ENCODE assay signal across 8 cellular contexts in genomic region chr12:15590180-15590826, GRCh38.
DNase-seq lines count a peak whose midpoint lies in the region; ATAC-seq and TF ChIP-seq lines count a peak whose summit lies in the region.

No MANE protein-coding gene starts in this region.

- H3K4me1 Mint-ChIP-seq in Calu3 (ENCODE audit: low read depth, unreplicated experiment) = peaks cover 21% of the 10 kb centered on the region
- peaks cover 10% of the 10 kb centered on the region for H3K4me1 Mint-ChIP-seq in stimulated activated naive CD8-positive, alpha-beta T cell treated with anti-CD3 and anti-CD28 coated beads, Interleukin-15, amount 100 ng/mL, for 72 hours

- no peaks in the 10 kb centered on the region for H3K9me3 Mint-ChIP-seq in Calu3 (ENCODE audit: low read depth, unreplicated experiment)
- no peaks in the 10 kb centered on the region for H3K9me3 Mint-ChIP-seq in stimulated activated naive CD8-positive, alpha-beta T cell treated with anti-CD3 and anti-CD28 coated beads, Interleukin-15, amount 100 ng/mL, for 72 hours

- peak overlapping the region; percentile 80 for H3K4me3 Mint-ChIP-seq in Calu3 (ENCODE audit: low read depth, unreplicated experiment)
- H3K4me3 Mint-ChIP-seq in stimulated activated naive CD8-positive, alpha-beta T cell treated with anti-CD3 and anti-CD28 coated beads, Interleukin-15, amount 100 ng/mL, for 72 hours = peak overlapping the region; percentile 82 to 92

- intact Hi-C loops in Calu3 (cut with micrococcal nuclease; ENCODE audit: unreplicated experiment) = loop anchor here (1.0 to 5.0 kb wide), 4 partner anchors 38 to 266 kb away; partner anchors contain the start of gene EPS8

- TF ChIP-seq CTCF in Calu3 (IDR thresholded peaks at IDR 0.05; ENCODE audit: unreplicated experiment) = peak; percentile 78
- peak; percentile 62 for TF ChIP-seq CTCF in HL-60 (IDR thresholded peaks at IDR 0.05; ENCODE audit: insufficient read depth, low read length)
- peak; percentile 92 for TF ChIP-seq CTCF in epithelial cell of esophagus (IDR thresholded peaks at IDR 0.05; ENCODE audit: insufficient read depth, low read depth, low read length, missing control alignments)

- BruUV-seq in Calu3 (replicated peaks; lab: Mats Ljungman, UMichigan) = no TSS peak

- peak overlapping the region; percentile 83 for H3K27ac Mint-ChIP-seq in Calu3 (ENCODE audit: unreplicated experiment)
- H3K27ac Mint-ChIP-seq in stimulated activated naive CD8-positive, alpha-beta T cell treated with anti-CD3 and anti-CD28 coated beads, Interleukin-15, amount 100 ng/mL, for 72 hours = peak overlapping the region; percentile 29 to 92

- peaks cover 8% of the 10 kb centered on the region for H3K27me3 ChIP-seq in HL-60 (ENCODE audit: insufficient read depth, poor library complexity, severe bottlenecking)

- H3K36me3 Mint-ChIP-seq in Calu3 (ENCODE audit: insufficient read depth, unreplicated experiment) = peaks cover 5% of the 10 kb centered on the region

- no peaks in the 10 kb centered on the region for H3K27me3 Mint-ChIP-seq in Calu3 (ENCODE audit: unreplicated experiment)
- peaks cover 7% of the 10 kb centered on the region for H3K27me3 Mint-ChIP-seq in stimulated activated naive CD8-positive, alpha-beta T cell treated with anti-CD3 and anti-CD28 coated beads, Interleukin-15, amount 100 ng/mL, for 72 hours

- ATAC-seq in GM21381 (IDR thresholded peaks at IDR 0.05; ENCODE audit: unreplicated experiment) = peak; percentile 96
- peak; percentile 91 for ATAC-seq in stimulated activated naive CD8-positive, alpha-beta T cell treated with anti-CD3 and anti-CD28 coated beads, Interleukin-15, amount 100 ng/mL, for 72 hours

- H3K4me3 ChIP-seq in HL-60 (replicated peaks; ENCODE audit: insufficient read depth, low read length) (no peak overlapping the region; the same call in 1 of the 2 replicates), epithelial cell of esophagus (ENCODE audit: low read length) (peak overlapping the region; percentile 25)

- peak; percentile 49 for DNase-seq in Calu3
- peak in 1 of 2 experiments; percentile 45 for DNase-seq in HL-60 (ENCODE audit: low read depth in 1 of 2, low spot score in 1 of 2)
- DNase-seq in NCI-H82 treated with DMSO at 0.1 percent for 48 hours (lab: John Stamatoyannopoulos, UW; ENCODE audit: unreplicated experiment) = peak; percentile 98
- DNase-seq in activated CD8-positive, alpha-beta memory T cell treated with anti-CD3 and anti-CD28 coated beads for 24 hours = peak; percentile 69
- DNase-seq in epithelial cell of esophagus (ENCODE audit: low read depth) = peak; percentile 77
- DNase-seq in mucosa of gallbladder (ENCODE audit: low spot score) = peak; percentile 61
- DNase-seq in stimulated activated naive CD8-positive, alpha-beta T cell treated with anti-CD3 and anti-CD28 coated beads, Interleukin-15, amount 100 ng/mL, for 72 hours = peak; percentile 52 to 57

- CTCF ChIA-PET in Calu3 (lab: Charles Lee) = interaction anchor here (1.0 to 1.6 kb wide), 4 partner anchors 9 to 266 kb away, joined by 3 to 12 read pairs (median 6); no protein-coding TSS in a partner anchor

- no peak overlapping the region for H3K27ac ChIP-seq in HL-60 (replicated peaks)
